In genomic region chr13:52207896-52208295, GRCh38 we compare ENCODE assay signal across 1 cellular context.
TF ChIP-seq lines count a peak whose summit lies in the region.
"Not testable (repeated sequence)": the region's sequence is repeated elsewhere in the genome, so short reads cannot be mapped to it uniquely, and the experiment has no call there.

No MANE protein-coding gene starts in this region.

TF ChIP-seq in K562, 482 proteins besides CTCF, POLR2A, EP300 and RAD21:
- TF ChIP-seq, protein P1, sequence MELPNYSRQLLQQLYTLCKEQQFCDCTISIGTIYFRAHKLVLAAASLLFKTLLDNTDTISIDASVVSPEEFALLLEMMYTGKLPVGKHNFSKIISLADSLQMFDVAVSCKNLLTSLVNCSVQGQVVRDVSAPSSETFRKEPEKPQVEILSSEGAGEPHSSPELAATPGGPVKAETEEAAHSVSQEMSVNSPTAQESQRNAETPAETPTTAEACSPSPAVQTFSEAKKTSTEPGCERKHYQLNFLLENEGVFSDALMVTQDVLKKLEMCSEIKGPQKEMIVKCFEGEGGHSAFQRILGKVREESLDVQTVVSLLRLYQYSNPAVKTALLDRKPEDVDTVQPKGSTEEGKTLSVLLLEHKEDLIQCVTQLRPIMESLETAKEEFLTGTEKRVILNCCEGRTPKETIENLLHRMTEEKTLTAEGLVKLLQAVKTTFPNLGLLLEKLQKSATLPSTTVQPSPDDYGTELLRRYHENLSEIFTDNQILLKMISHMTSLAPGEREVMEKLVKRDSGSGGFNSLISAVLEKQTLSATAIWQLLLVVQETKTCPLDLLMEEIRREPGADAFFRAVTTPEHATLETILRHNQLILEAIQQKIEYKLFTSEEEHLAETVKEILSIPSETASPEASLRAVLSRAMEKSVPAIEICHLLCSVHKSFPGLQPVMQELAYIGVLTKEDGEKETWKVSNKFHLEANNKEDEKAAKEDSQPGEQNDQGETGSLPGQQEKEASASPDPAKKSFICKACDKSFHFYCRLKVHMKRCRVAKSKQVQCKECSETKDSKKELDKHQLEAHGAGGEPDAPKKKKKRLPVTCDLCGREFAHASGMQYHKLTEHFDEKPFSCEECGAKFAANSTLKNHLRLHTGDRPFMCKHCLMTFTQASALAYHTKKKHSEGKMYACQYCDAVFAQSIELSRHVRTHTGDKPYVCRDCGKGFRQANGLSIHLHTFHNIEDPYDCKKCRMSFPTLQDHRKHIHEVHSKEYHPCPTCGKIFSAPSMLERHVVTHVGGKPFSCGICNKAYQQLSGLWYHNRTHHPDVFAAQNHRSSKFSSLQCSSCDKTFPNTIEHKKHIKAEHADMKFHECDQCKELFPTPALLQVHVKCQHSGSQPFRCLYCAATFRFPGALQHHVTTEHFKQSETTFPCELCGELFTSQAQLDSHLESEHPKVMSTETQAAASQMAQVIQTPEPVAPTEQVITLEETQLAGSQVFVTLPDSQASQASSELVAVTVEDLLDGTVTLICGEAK (IDR thresholded peaks at IDR 0.05): 0 out of 2 replicates have a peak, but pooled peaks have one; percentile 14
- TF ChIP-seq, protein P1 (CRISPR knock-in tag; IDR thresholded peaks at IDR 0.05): not testable (repeated sequence)
